Comparison of ENCODE assay signal across 19 cellular contexts in the genomic region with DNA sequence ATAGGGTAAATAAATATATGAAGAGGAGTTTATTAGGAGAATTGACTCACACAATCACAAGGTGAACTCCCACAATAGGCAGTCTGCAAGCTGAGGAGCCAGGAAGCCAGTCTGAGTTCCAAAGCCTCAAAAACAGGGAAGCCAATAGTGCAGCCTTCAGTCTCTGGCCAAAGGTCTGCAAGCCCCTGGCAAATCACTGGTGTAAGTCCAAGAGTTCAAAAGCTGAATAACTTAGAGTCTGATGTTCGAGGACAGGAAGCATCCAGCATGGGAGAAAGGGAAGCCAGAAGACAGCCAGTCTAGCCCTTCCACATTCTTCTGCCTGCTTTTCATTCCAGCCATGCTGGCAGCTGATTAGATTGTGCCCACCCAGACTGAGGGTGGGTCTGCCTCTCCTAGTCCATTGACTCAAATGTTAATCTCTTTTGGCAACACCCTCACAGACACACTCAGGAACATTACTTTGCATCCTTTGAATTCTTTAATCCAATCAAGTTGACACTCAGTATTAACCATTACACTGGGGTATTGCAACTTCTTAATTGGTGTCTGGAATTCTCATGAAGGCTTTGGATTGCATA.
"Had no signal": no experiment of that assay in that cellular context is flagged by ENCODE, and none has a peak within 500 bp of the region (broad histone marks: within the 10 kb centered on the region; RNA-seq: fewer than 3 reads in every experiment).

No MANE protein-coding gene starts in this region.

- H3K36me3 Mint-ChIP-seq: activated CD4-positive, alpha-beta memory T cell treated with anti-CD3 and anti-CD28 coated beads for 36 hours; naive thymus-derived CD4-positive, alpha-beta T cell had no signal

- H3K27ac Mint-ChIP-seq: activated CD4-positive, alpha-beta memory T cell treated with anti-CD3 and anti-CD28 coated beads for 36 hours; activated naive CD8-positive, alpha-beta T cell treated with anti-CD3 and anti-CD28 coated beads, Interleukin-2, amount 50 U/mL, for 24 hours; naive thymus-derived CD4-positive, alpha-beta T cell had no signal

- H3K4me1 Mint-ChIP-seq: activated naive CD8-positive, alpha-beta T cell treated with anti-CD3 and anti-CD28 coated beads, Interleukin-2, amount 50 U/mL, for 24 hours; naive thymus-derived CD4-positive, alpha-beta T cell had no signal

- H3K27me3 ChIP-seq: body of pancreas, cardiac muscle cell, upper lobe of right lung had no signal

- DNase-seq: activated CD4-positive, alpha-beta memory T cell treated with anti-CD3 and anti-CD28 coated beads for 36 hours; activated CD4-positive, alpha-beta T cell treated with anti-CD3 and anti-CD28 coated beads for 48 hours; activated effector memory CD4-positive, alpha-beta T cell treated with anti-CD3 and anti-CD28 coated beads, Interleukin-2, amount 50 U/mL, for 16 hours; activated naive CD4-positive, alpha-beta T cell treated with anti-CD3 and anti-CD28 coated beads, Interleukin-2, amount 50 U/mL, for 16 hours; activated naive CD8-positive, alpha-beta T cell treated with anti-CD3 and anti-CD28 coated beads, Interleukin-2, amount 50 U/mL, for 24 hours; activated T-cell treated with anti-CD3 and anti-CD28 coated beads for 4 hours; anterior cingulate cortex; body of pancreas; cortex of kidney; lower lobe of right lung; naive thymus-derived CD4-positive, alpha-beta T cell; right cardiac atrium; stimulated activated CD4-positive, alpha-beta T cell treated with anti-CD3 and anti-CD28 coated beads, Interleukin-4, amount 100 ng/mL, for 24 hours; stimulated activated naive CD8-positive, alpha-beta T cell treated with anti-CD3 and anti-CD28 coated beads, Interleukin-15, Interleukin-2, amounts not matched to agents 100 U/mL and 50 U/mL, for 24 hours; T-helper 9 cell; upper lobe of right lung had no signal

- H3K36me3 ChIP-seq: cardiac muscle cell, lower lobe of right lung, upper lobe of right lung had no signal

- H3K4me3 ChIP-seq: body of pancreas, cardiac muscle cell, lower lobe of right lung, upper lobe of right lung had no signal

- FAIRE-seq: endometrium had no signal

- H3K4me1 ChIP-seq: body of pancreas, lower lobe of right lung, upper lobe of right lung had no signal

- H3K4me3 Mint-ChIP-seq: activated CD4-positive, alpha-beta memory T cell treated with anti-CD3 and anti-CD28 coated beads for 36 hours; activated naive CD8-positive, alpha-beta T cell treated with anti-CD3 and anti-CD28 coated beads, Interleukin-2, amount 50 U/mL, for 24 hours; naive thymus-derived CD4-positive, alpha-beta T cell had no signal

- H3K27me3 Mint-ChIP-seq: activated CD4-positive, alpha-beta memory T cell treated with anti-CD3 and anti-CD28 coated beads for 36 hours; activated naive CD8-positive, alpha-beta T cell treated with anti-CD3 and anti-CD28 coated beads, Interleukin-2, amount 50 U/mL, for 24 hours; naive thymus-derived CD4-positive, alpha-beta T cell had no signal

- H3K9me3 ChIP-seq: body of pancreas, lower lobe of right lung, upper lobe of right lung had no signal

- H3K27ac ChIP-seq: body of pancreas, cardiac muscle cell, lower lobe of right lung, upper lobe of right lung had no signal

- ATAC-seq: activated naive CD8-positive, alpha-beta T cell treated with anti-CD3 and anti-CD28 coated beads, Interleukin-2, amount 50 U/mL, for 24 hours; body of pancreas; left lobe of liver; lower lobe of right lung; naive thymus-derived CD4-positive, alpha-beta T cell; right cardiac atrium; stimulated activated naive CD8-positive, alpha-beta T cell treated with anti-CD3 and anti-CD28 coated beads, Interleukin-15, Interleukin-2, amounts not matched to agents 100 U/mL and 50 U/mL, for 24 hours; upper lobe of right lung had no signal
